2 cellular contexts compared by ENCODE assay signal in the genomic region with DNA sequence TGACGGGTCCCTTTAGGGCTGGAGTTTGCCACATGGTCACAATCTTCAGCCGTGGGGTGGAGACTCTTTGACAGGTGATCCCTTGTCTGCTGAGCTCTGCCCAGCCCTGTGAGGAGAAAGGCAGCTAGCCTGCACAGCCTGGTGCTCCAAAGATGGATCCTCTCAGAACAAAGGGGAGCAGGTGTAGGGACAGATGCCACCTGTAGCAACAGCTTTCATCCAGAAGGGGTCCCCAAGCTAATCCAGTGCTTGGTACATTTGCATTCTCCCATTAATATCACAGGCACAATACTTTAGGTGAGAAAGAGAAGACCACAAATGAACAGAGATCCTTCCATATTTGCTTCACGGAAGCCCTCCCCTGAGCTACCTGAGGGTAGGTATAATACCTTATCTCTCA.
TF ChIP-seq lines count a peak whose summit lies in the region.

No MANE protein-coding gene starts in this region.

TF ChIP-seq in HepG2, 621 proteins besides CTCF, POLR2A, EP300 and RAD21:
- no peak for TF ChIP-seq ZNF382 (CRISPR knock-in tag; IDR thresholded peaks at IDR 0.05; ENCODE audit: borderline replicate concordance)
- TF ChIP-seq POLR2AphosphoS2 (IDR thresholded peaks at IDR 0.05; ENCODE audit: low read depth, low read length): no peak
- TF ChIP-seq, protein P1, sequence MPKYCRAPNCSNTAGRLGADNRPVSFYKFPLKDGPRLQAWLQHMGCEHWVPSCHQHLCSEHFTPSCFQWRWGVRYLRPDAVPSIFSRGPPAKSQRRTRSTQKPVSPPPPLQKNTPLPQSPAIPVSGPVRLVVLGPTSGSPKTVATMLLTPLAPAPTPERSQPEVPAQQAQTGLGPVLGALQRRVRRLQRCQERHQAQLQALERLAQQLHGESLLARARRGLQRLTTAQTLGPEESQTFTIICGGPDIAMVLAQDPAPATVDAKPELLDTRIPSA (CRISPR knock-in tag; IDR thresholded peaks at IDR 0.05; ENCODE audit: borderline replicate concordance): no peak
- TF ChIP-seq, protein P2, sequence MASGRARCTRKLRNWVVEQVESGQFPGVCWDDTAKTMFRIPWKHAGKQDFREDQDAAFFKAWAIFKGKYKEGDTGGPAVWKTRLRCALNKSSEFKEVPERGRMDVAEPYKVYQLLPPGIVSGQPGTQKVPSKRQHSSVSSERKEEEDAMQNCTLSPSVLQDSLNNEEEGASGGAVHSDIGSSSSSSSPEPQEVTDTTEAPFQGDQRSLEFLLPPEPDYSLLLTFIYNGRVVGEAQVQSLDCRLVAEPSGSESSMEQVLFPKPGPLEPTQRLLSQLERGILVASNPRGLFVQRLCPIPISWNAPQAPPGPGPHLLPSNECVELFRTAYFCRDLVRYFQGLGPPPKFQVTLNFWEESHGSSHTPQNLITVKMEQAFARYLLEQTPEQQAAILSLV (CRISPR knock-in tag; IDR thresholded peaks at IDR 0.05; ENCODE audit: borderline replicate concordance): no peak

TF ChIP-seq in K562, 482 proteins besides CTCF, POLR2A, EP300 and RAD21:
- TF ChIP-seq BMI1 (IDR thresholded peaks at IDR 0.05; ENCODE audit: low read length) (no peak), FOSL1 (tag; conservative IDR thresholded peaks at IDR 0.05) (no peak), PHF20 (IDR thresholded peaks at IDR 0.05; ENCODE audit: partially characterized antibody) (no peak)
TF ChIP-seq in K562: peak in this region for 0.
